In genomic region chr3:125200731-125201139, GRCh38 we compare ENCODE assay signal across 14 cellular contexts. TPM values are rescaled to one million over a fixed set of nuclear protein-coding genes. Genes with fewer than 3 reads are reported as not detected.
DNase-seq lines count a peak whose midpoint lies in the region; ATAC-seq lines count a peak whose summit lies in the region.
"Had no signal": no experiment of that assay in that cellular context is flagged by ENCODE, and none has a peak within 500 bp of the region (broad histone marks: within the 10 kb centered on the region; RNA-seq: fewer than 3 reads in every experiment).

No MANE protein-coding gene starts in this region.

- H2BK15ac ChIP-seq in mesendoderm (replicated peaks; ENCODE audit: low read depth): no peak overlapping the region

- no peak overlapping the region for H2AK5ac ChIP-seq in mesendoderm (ENCODE audit: low read length)

- POLR2A ChIA-PET in activated CD4-positive, alpha-beta T cell treated with anti-CD3 and anti-CD28 coated beads for 36 hours (lab: Charles Lee): no interaction called here

- H3K4me1 Mint-ChIP-seq in activated CD4-positive, alpha-beta T cell treated with anti-CD3 and anti-CD28 coated beads for 36 hours: no peaks in the 10 kb centered on the region
- H3K4me1 Mint-ChIP-seq: activated naive CD8-positive, alpha-beta T cell treated with anti-CD3 and anti-CD28 coated beads, Interleukin-2, amount 10 ng/mL, durations not matched to agents 7 days and 5 days had no signal

- H3K27ac Mint-ChIP-seq in activated CD4-positive, alpha-beta T cell treated with anti-CD3 and anti-CD28 coated beads for 36 hours: no peak overlapping the region
- H3K27ac Mint-ChIP-seq: activated naive CD8-positive, alpha-beta T cell treated with anti-CD3 and anti-CD28 coated beads, Interleukin-2, amount 10 ng/mL, durations not matched to agents 7 days and 5 days had no signal

- no peaks in the 10 kb centered on the region for H3K27me3 ChIP-seq in mesendoderm (ENCODE audit: insufficient read depth, low read length, poor library complexity)
- H3K27me3 ChIP-seq: SJSA1 had no signal

- H3K36me3 Mint-ChIP-seq in activated CD4-positive, alpha-beta T cell treated with anti-CD3 and anti-CD28 coated beads for 36 hours (ENCODE audit: low read depth): no peaks in the 10 kb centered on the region
- H3K36me3 Mint-ChIP-seq: activated naive CD8-positive, alpha-beta T cell treated with anti-CD3 and anti-CD28 coated beads, Interleukin-2, amount 10 ng/mL, durations not matched to agents 7 days and 5 days had no signal

- no peak overlapping the region for H3K18ac ChIP-seq in mesendoderm (ENCODE audit: low read length)

- no peak overlapping the region for H2BK5ac ChIP-seq in mesendoderm (ENCODE audit: low read length)

- H3K36me3 ChIP-seq in mesendoderm (ENCODE audit: control insufficient read depth, insufficient read depth, low read length): no peaks in the 10 kb centered on the region
- H3K36me3 ChIP-seq: SJSA1 had no signal

- no peak overlapping the region for H3K4me3 Mint-ChIP-seq in activated CD4-positive, alpha-beta T cell treated with anti-CD3 and anti-CD28 coated beads for 36 hours
- H3K4me3 Mint-ChIP-seq: activated naive CD8-positive, alpha-beta T cell treated with anti-CD3 and anti-CD28 coated beads, Interleukin-2, amount 10 ng/mL, durations not matched to agents 7 days and 5 days had no signal

- CTCF ChIA-PET in activated CD4-positive, alpha-beta T cell treated with anti-CD3 and anti-CD28 coated beads for 36 hours (lab: Charles Lee): interaction anchor here (0.6 kb wide), 1 partner anchor 66 kb away, joined by 3 read pairs; no protein-coding TSS in a partner anchor

- H3K27ac ChIP-seq in mesendoderm (ENCODE audit: low read depth, low read length): no peak overlapping the region
- H3K27ac ChIP-seq: SJSA1 had no signal

- H4K5ac ChIP-seq in mesendoderm (ENCODE audit: low read length): no peak overlapping the region

- peak overlapping the region; percentile 15 for H3K56ac ChIP-seq in mesendoderm (ENCODE audit: low read length)

- peaks cover 2% of the 10 kb centered on the region for H3K9me3 Mint-ChIP-seq in activated CD4-positive, alpha-beta T cell treated with anti-CD3 and anti-CD28 coated beads for 36 hours (ENCODE audit: low read depth)
- H3K9me3 Mint-ChIP-seq: activated naive CD8-positive, alpha-beta T cell treated with anti-CD3 and anti-CD28 coated beads, Interleukin-2, amount 10 ng/mL, durations not matched to agents 7 days and 5 days had no signal

- H4K8ac ChIP-seq in mesendoderm (ENCODE audit: low read depth, low read length): no peak overlapping the region

- H3K4me2 ChIP-seq in mesendoderm (ENCODE audit: low read length): no peak overlapping the region

- no peak overlapping the region for H3K9ac ChIP-seq in mesendoderm (ENCODE audit: low read length)

- DNase-seq in activated CD4-positive, alpha-beta T cell treated with anti-CD3 and anti-CD28 coated beads for 36 hours: no peak
- DNase-seq in activated CD4-positive, alpha-beta T cell treated with anti-CD3 and anti-CD28 coated beads, Interleukin-2, amount 50 U/mL, for 1 hour: no peak
- DNase-seq in mesendoderm (no peak), NCI-H2029 treated with DMSO at 0.1 percent for 48 hours (lab: John Stamatoyannopoulos, UW) (no peak), HCEC 1CT (no peak)
- DNase-seq in stimulated activated CD4-positive, alpha-beta T cell treated with anti-CD3 and anti-CD28 coated beads, Interleukin-4, amount 100 ng/mL, for 1 hour: no peak
- DNase-seq: 8988T; activated CD4-positive, alpha-beta T cell treated with anti-CD3 and anti-CD28 coated beads for 48 hours; activated naive CD8-positive, alpha-beta T cell treated with anti-CD3 and anti-CD28 coated beads, Interleukin-2, amount 10 ng/mL, durations not matched to agents 7 days and 5 days; dermis blood vessel endothelial cell had no signal

- no peaks in the 10 kb centered on the region for H3K79me2 ChIP-seq in mesendoderm (ENCODE audit: control insufficient read depth, insufficient read depth, low read length)

- no peak overlapping the region for H2BK120ac ChIP-seq in mesendoderm (ENCODE audit: low read depth, low read length)

- no CpG with 5 or more reads among the region's 6 CpGs for WGBS in mesendoderm (ENCODE audit: extremely low coverage, insufficient coverage, low lambda C conversion rate)

- H3K4ac ChIP-seq in mesendoderm (ENCODE audit: low read depth, low read length): no peak overlapping the region

- H3K4me1 ChIP-seq in mesendoderm (ENCODE audit: control insufficient read depth, low read depth, low read length): no peaks in the 10 kb centered on the region

- intact Hi-C loops in activated CD4-positive, alpha-beta T cell treated with anti-CD3 and anti-CD28 coated beads for 36 hours (cut with DNase I, micrococcal nuclease): loop anchor here (5.0 to 10.0 kb wide), 4 partner anchors 58 to 237 kb away; no protein-coding TSS in a partner anchor

- ATAC-seq in activated CD4-positive, alpha-beta T cell treated with anti-CD3 and anti-CD28 coated beads for 36 hours: peak; percentile 42
- ATAC-seq in GM21737 (IDR thresholded peaks at IDR 0.05; ENCODE audit: unreplicated experiment) (peak; percentile 69), HG03342 (IDR thresholded peaks at IDR 0.05; ENCODE audit: unreplicated experiment) (peak; percentile 80)
- ATAC-seq: K562 had no signal

- no peak overlapping the region for H3K4me3 ChIP-seq in mesendoderm (ENCODE audit: low read length)
- H3K4me3 ChIP-seq: K562, SJSA1 had no signal

- peaks cover 7% of the 10 kb centered on the region for H3K27me3 Mint-ChIP-seq in activated CD4-positive, alpha-beta T cell treated with anti-CD3 and anti-CD28 coated beads for 36 hours

- no peaks in the 10 kb centered on the region for H3K79me1 ChIP-seq in mesendoderm (ENCODE audit: low read length)

- H3K23ac ChIP-seq in mesendoderm (ENCODE audit: low read length): no peak overlapping the region

RNA-seq across cellular contexts. Expression of gene SLC12A8, which starts 11.8 kb away (rescaled TPM):
- total RNA-seq in activated CD4-positive, alpha-beta T cell treated with anti-CD3 and anti-CD28 coated beads for 36 hours: under 1 TPM; 0.26 to 0.39 TPM
- polyA plus RNA-seq in mesendoderm (2013, experiment 1 of 2): 10.7 TPM
- polyA plus RNA-seq in mesendoderm (2013, experiment 2 of 2): 9.8 TPM
